In genomic region chr21:43362306-43362927, GRCh38 we compare ENCODE assay signal across 8 cellular contexts.
DNase-seq lines count a peak whose midpoint lies in the region; ATAC-seq and TF ChIP-seq lines count a peak whose summit lies in the region.

No MANE protein-coding gene starts in this region.

- no peaks in the 10 kb centered on the region for H3K36me3 ChIP-seq in HAP-1 (replicated peaks)

- peaks cover 67% of the 10 kb centered on the region for H3K4me1 Mint-ChIP-seq in nephron
- peaks cover 42% of the 10 kb centered on the region for H3K4me1 Mint-ChIP-seq in stimulated activated naive CD8-positive, alpha-beta T cell treated with anti-CD3 and anti-CD28 coated beads, Interleukin-15, amount 100 ng/mL, for 72 hours

- DNase-seq in AG08395 (ENCODE audit: low spot score), result peak; percentile 75
- DNase-seq in NCI-H2196 treated with DMSO at 0.1 percent for 48 hours (lab: John Stamatoyannopoulos, UW; ENCODE audit: unreplicated experiment), result peak; percentile 54
- peak; percentile 69 for DNase-seq in activated T-cell treated with anti-CD3 and anti-CD28 coated beads for 1 hour (ENCODE audit: low read depth)
- DNase-seq in epithelial cell of prostate (ENCODE audit: low read depth, low spot score), result no peak
- DNase-seq in stimulated activated naive CD8-positive, alpha-beta T cell treated with anti-CD3 and anti-CD28 coated beads, Interleukin-15, amount 100 ng/mL, for 72 hours, result peak; percentile 72 to 78
- no peak for DNase-seq in HAP-1 (ENCODE audit: low spot score in 2 of 2)

- peak overlapping the region; percentile 40 to 61 (median 59) for H3K4me3 Mint-ChIP-seq in nephron
- H3K4me3 Mint-ChIP-seq in stimulated activated naive CD8-positive, alpha-beta T cell treated with anti-CD3 and anti-CD28 coated beads, Interleukin-15, amount 100 ng/mL, for 72 hours, result peak overlapping the region; percentile 69 to 91

- TF ChIP-seq CTCF in nephron (IDR thresholded peaks at IDR 0.05; ENCODE audit: unreplicated experiment in 3 of 3), result no peak

- H3K27me3 Mint-ChIP-seq in nephron (ENCODE audit: low read depth), result peaks cover 36% of the 10 kb centered on the region
- no peaks in the 10 kb centered on the region for H3K27me3 Mint-ChIP-seq in stimulated activated naive CD8-positive, alpha-beta T cell treated with anti-CD3 and anti-CD28 coated beads, Interleukin-15, amount 100 ng/mL, for 72 hours

- peak; percentile 61 for ATAC-seq in GM19438 (IDR thresholded peaks at IDR 0.05; ENCODE audit: low read depth, unreplicated experiment)
- ATAC-seq in stimulated activated naive CD8-positive, alpha-beta T cell treated with anti-CD3 and anti-CD28 coated beads, Interleukin-15, amount 100 ng/mL, for 72 hours, result peak; percentile 85

- H3K27ac ChIP-seq in epithelial cell of prostate, result peak overlapping the region; percentile 93

- no peaks in the 10 kb centered on the region for H3K36me3 Mint-ChIP-seq in nephron (ENCODE audit: low read depth)

- no peaks in the 10 kb centered on the region for H3K9me3 ChIP-seq in HAP-1

- H3K27me3 ChIP-seq in HAP-1 (ENCODE audit: low read depth), result no peaks in the 10 kb centered on the region

- peak overlapping the region; percentile 18 to 92 (median 68) for H3K27ac Mint-ChIP-seq in nephron
- H3K27ac Mint-ChIP-seq in stimulated activated naive CD8-positive, alpha-beta T cell treated with anti-CD3 and anti-CD28 coated beads, Interleukin-15, amount 100 ng/mL, for 72 hours, result peak overlapping the region; percentile 86 to 97

- peaks cover 4% of the 10 kb centered on the region; the same call in 1 of the 2 replicates for H3K4me1 ChIP-seq in HAP-1

- in situ Hi-C loops in HAP-1 (cut with MboI; ENCODE audit: low sequenced_read_pairs), result no loop called here

- H3K4me3 ChIP-seq in HAP-1, result no peak overlapping the region

- no peaks in the 10 kb centered on the region for H3K9me3 Mint-ChIP-seq in nephron
- H3K9me3 Mint-ChIP-seq in stimulated activated naive CD8-positive, alpha-beta T cell treated with anti-CD3 and anti-CD28 coated beads, Interleukin-15, amount 100 ng/mL, for 72 hours, result no peaks in the 10 kb centered on the region

Comparison
In these comparisons a context has a peak if more than half of its experiments do, and no peak if none do; other contexts are left out.
1. DNase-seq: peak in AG08395 (single experiment), NCI-H2196 treated with DMSO at 0.1 percent for 48 hours (single experiment), activated T-cell treated with anti-CD3 and anti-CD28 coated beads for 1 hour (single experiment) and stimulated activated naive CD8-positive, alpha-beta T cell treated with anti-CD3 and anti-CD28 coated beads, Interleukin-15, amount 100 ng/mL, for 72 hours (2 of 2); none in epithelial cell of prostate (single experiment) and HAP-1 (0 of 2).